2 cellular contexts compared by ENCODE assay signal in genomic region chr6:17405944-17406245, GRCh38.
TF ChIP-seq lines count a peak whose summit lies in the region.

No MANE protein-coding gene starts in this region.

TF ChIP-seq in HepG2, 621 proteins besides CTCF, POLR2A, EP300 and RAD21:
- TF ChIP-seq WIZ (CRISPR knock-in tag; IDR thresholded peaks at IDR 0.05) (no peak), ZBTB38 (CRISPR knock-in tag; IDR thresholded peaks at IDR 0.05) (peak; percentile 71), KAT8 (CRISPR knock-in tag; IDR thresholded peaks at IDR 0.05) (0 out of 2 replicates have a peak, but pooled peaks have one; percentile 2), BRF2 (CRISPR knock-in tag; IDR thresholded peaks at IDR 0.05) (no peak), ZNF136 (CRISPR knock-in tag; IDR thresholded peaks at IDR 0.05; ENCODE audit: low read depth) (no peak), ZBTB49 (CRISPR knock-in tag; IDR thresholded peaks at IDR 0.05; ENCODE audit: borderline replicate concordance) (no peak), THRA (CRISPR knock-in tag; IDR thresholded peaks at IDR 0.05; ENCODE audit: borderline replicate concordance) (no peak), PBX2 (CRISPR knock-in tag; IDR thresholded peaks at IDR 0.05) (no peak)

TF ChIP-seq in SK-N-SH, 30 proteins besides CTCF, POLR2A, EP300 and RAD21:
- TF ChIP-seq RCOR1 (IDR thresholded peaks at IDR 0.05; ENCODE audit: low read length): no peak
- TF ChIP-seq RFX5 (IDR thresholded peaks at IDR 0.05; ENCODE audit: low read length): no peak
- no peak for TF ChIP-seq PBX3 (IDR thresholded peaks at IDR 0.05)
- TF ChIP-seq USF2 (IDR thresholded peaks at IDR 0.05; ENCODE audit: borderline replicate concordance, low read depth, low read length): no peak
- no peak for TF ChIP-seq NRF1 (IDR thresholded peaks at IDR 0.05; ENCODE audit: low read depth, low read length)
- no peak for TF ChIP-seq IRF3 (IDR thresholded peaks at IDR 0.05; ENCODE audit: low read depth, low read length)
- no peak for TF ChIP-seq REST (IDR thresholded peaks at IDR 0.05; ENCODE audit: low read depth, low read length)
- TF ChIP-seq MAX (IDR thresholded peaks at IDR 0.05; ENCODE audit: low read depth): no peak
- TF ChIP-seq NFIC (IDR thresholded peaks at IDR 0.05; ENCODE audit: borderline replicate concordance): no peak
- TF ChIP-seq TEAD4 (IDR thresholded peaks at IDR 0.05; ENCODE audit: borderline replicate concordance, insufficient read depth): no peak
- no peak for TF ChIP-seq GATA2 (CRISPR knock-in tag; IDR thresholded peaks at IDR 0.05)
- no peak for TF ChIP-seq MXI1 (IDR thresholded peaks at IDR 0.05; ENCODE audit: low read depth, low read length)
- TF ChIP-seq JUND (IDR thresholded peaks at IDR 0.05): no peak
- no peak for TF ChIP-seq ZBTB33 (IDR thresholded peaks at IDR 0.05; ENCODE audit: borderline replicate concordance, low read depth)
- no peak for TF ChIP-seq POLR2AphosphoS5 (IDR thresholded peaks at IDR 0.05; ENCODE audit: low read depth, low read length)
- no peak for TF ChIP-seq CHD2 (IDR thresholded peaks at IDR 0.05; ENCODE audit: low read length, partially characterized antibody)
- no peak for TF ChIP-seq FOXM1 (IDR thresholded peaks at IDR 0.05; ENCODE audit: low read depth)
